Comparison of ENCODE assay signal across 9 cellular contexts in the genomic region with DNA sequence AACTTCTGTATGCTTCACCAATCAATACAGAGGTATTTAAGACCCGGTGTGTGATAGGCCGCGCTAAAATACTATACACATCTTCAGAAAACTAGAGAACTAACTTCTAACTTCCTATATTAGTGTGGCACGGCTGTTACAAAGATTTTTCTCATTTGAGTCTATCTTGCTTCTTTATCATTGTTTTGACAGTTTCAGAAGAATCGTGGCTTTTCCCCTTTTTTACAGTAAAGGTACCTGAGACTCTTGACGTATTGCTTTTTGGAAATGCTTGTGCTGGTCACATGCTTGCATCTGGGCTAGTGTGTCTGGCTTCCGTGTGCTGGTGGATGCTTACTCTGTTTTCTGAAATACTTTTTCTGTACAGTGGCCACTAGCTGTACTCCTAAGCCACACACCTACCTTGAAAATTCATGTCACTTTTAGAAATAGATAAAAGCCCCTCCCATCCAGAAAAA. TPM values are rescaled to one million over a fixed set of nuclear protein-coding genes. Genes with fewer than 3 reads are reported as not detected.
DNase-seq lines count a peak whose midpoint lies in the region; ATAC-seq and TF ChIP-seq lines count a peak whose summit lies in the region.
"Had no signal": no experiment of that assay in that cellular context is flagged by ENCODE, and none has a peak within 500 bp of the region (broad histone marks: within the 10 kb centered on the region; RNA-seq: fewer than 3 reads in every experiment).

No MANE protein-coding gene starts in this region.

- no peak for TF ChIP-seq POLR2A in ovary (IDR thresholded peaks at IDR 0.05)

- no peak for TF ChIP-seq EP300 in ovary (IDR thresholded peaks at IDR 0.05)

- H3K4me3 ChIP-seq in HL-60 (replicated peaks; ENCODE audit: insufficient read depth, low read length) (no peak overlapping the region), ovary (no peak overlapping the region)

- no peaks in the 10 kb centered on the region for H3K36me3 ChIP-seq in ovary

- ATAC-seq in GM18508 (IDR thresholded peaks at IDR 0.05; ENCODE audit: insufficient read depth, unreplicated experiment): peak; percentile 61
- ATAC-seq in GM21723 (IDR thresholded peaks at IDR 0.05; ENCODE audit: unreplicated experiment): peak; percentile 67

- H3K27me3 ChIP-seq in HL-60 (ENCODE audit: insufficient read depth, poor library complexity, severe bottlenecking) (no peaks in the 10 kb centered on the region), ovary (no peaks in the 10 kb centered on the region)

- H3K36me3 Mint-ChIP-seq in immature natural killer cell: peaks cover 17 to 29% (median 22%) of the 10 kb centered on the region in 3 donors

- H3K27ac ChIP-seq in HL-60 (replicated peaks) (peak overlapping the region; percentile 22), ovary (no peak overlapping the region)

- no peaks in the 10 kb centered on the region for H3K4me1 ChIP-seq in ovary (ENCODE audit: insufficient read depth)

- DNase-seq in HL-60 (ENCODE audit: low read depth in 1 of 2, low spot score in 1 of 2) (no peak), immature natural killer cell (peak in 2 of 3 donors; percentile 49 to 56), NCI-H146 treated with DMSO at 0.1 percent for 48 hours (lab: John Stamatoyannopoulos, UW; ENCODE audit: unreplicated experiment) (no peak), NCI-H748 treated with DMSO at 0.1 percent for 48 hours (lab: John Stamatoyannopoulos, UW) (no peak), A172 (ENCODE audit: low spot score) (no peak), ovary (no peak)
- DNase-seq: NCI-H69 had no signal

- no peaks in the 10 kb centered on the region for H3K9me3 Mint-ChIP-seq in immature natural killer cell

- H3K27me3 Mint-ChIP-seq in immature natural killer cell (ENCODE audit: low read depth in 3 of 3): peaks cover 4 to 5% (median 4%) of the 10 kb centered on the region in 3 donors

- no peaks in the 10 kb centered on the region for H3K9me3 ChIP-seq in ovary

- peak overlapping the region; percentile 88 to 97 (median 96) for H3K27ac Mint-ChIP-seq in immature natural killer cell

- TF ChIP-seq CTCF in HL-60 (IDR thresholded peaks at IDR 0.05; ENCODE audit: insufficient read depth, low read length) (no peak), ovary (IDR thresholded peaks at IDR 0.05) (no peak)

- peaks cover 96 to 100% of the 10 kb centered on the region in 2 donors for H3K4me1 Mint-ChIP-seq in immature natural killer cell

- 78 to 85% (median 84%) methylated on average over 7 of the region's 7 CpGs for WGBS in ovary, 3 donors

- H3K4me3 Mint-ChIP-seq in immature natural killer cell: peak overlapping the region; percentile 80 to 99 (median 89)

- intact Hi-C loops in ovary (cut with DNase I): no loop called here

RNA-seq across cellular contexts. Expression of a gene that starts 12.7 kb away (rescaled TPM):
- polyA plus RNA-seq in immature natural killer cell (100 to 1,000 TPM in 1 of 3 donors, 10 to 100 TPM in 2; 79.5 to 307 (median 91.3) TPM), ovary (1 to 10 TPM in 1 of 2 donors, under 1 TPM in 1; 0.59 to 6.5 TPM)
- total RNA-seq in A172 (2014; rRNA removed; shearing (Covaris generic)): not detected in 2 replicates
- 1 to 10 TPM; 1.8 to 7.5 (median 3.3) TPM for total RNA-seq in ovary

Comparison
In these comparisons a context has a peak if more than half of its experiments do, and no peak if none do; other contexts are left out.
1. DNase-seq: peak in immature natural killer cell (2 of 3); none in HL-60 (0 of 2), NCI-H146 treated with DMSO at 0.1 percent for 48 hours (single experiment), NCI-H748 treated with DMSO at 0.1 percent for 48 hours (single experiment), A172 (single experiment) and ovary (0 of 5).